29 cellular contexts compared by ENCODE assay signal in the genomic region with DNA sequence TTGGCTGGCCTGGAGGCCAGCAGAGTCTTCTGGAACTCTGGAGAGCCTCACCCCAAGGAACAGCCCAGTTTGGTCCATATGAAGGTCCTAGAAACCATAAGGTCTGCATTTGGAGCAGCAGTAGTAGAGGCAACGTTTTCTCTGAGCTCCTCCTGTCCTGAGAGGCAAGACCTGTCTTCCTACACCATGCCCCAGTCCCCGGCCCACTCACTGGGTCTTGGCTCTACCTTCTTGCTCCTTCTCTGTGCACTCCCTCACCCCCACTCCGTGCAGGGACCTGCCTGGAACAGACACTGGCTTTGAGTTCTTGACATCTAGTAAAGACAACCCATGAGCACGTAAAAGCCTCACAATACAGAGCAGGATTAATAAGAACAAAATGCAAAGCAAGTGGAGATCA.
"Had no signal": no experiment of that assay in that cellular context is flagged by ENCODE, and none has a peak within 500 bp of the region (broad histone marks: within the 10 kb centered on the region; RNA-seq: fewer than 3 reads in every experiment).

No MANE protein-coding gene starts in this region.

- H3K36me3 Mint-ChIP-seq: immature natural killer cell, mesothelial cell of epicardium, naive B cell, natural killer cell, neural progenitor cell, type B pancreatic cell had no signal

- H3K9me3 Mint-ChIP-seq: natural killer cell; stimulated activated naive CD8-positive, alpha-beta T cell treated with anti-CD3 and anti-CD28 coated beads, Interleukin-15, amount 100 ng/mL, for 72 hours; type B pancreatic cell had no signal

- H3K27ac Mint-ChIP-seq: immature natural killer cell; mesothelial cell of epicardium; natural killer cell; nephron progenitor cell; neural progenitor cell; stimulated activated naive CD8-positive, alpha-beta T cell treated with anti-CD3 and anti-CD28 coated beads, Interleukin-15, amount 100 ng/mL, for 72 hours; type B pancreatic cell had no signal

- H3K4me3 Mint-ChIP-seq: immature natural killer cell; mesothelial cell of epicardium; naive B cell; natural killer cell; nephron progenitor cell; neural progenitor cell; stimulated activated naive CD8-positive, alpha-beta T cell treated with anti-CD3 and anti-CD28 coated beads, Interleukin-15, amount 100 ng/mL, for 72 hours; type B pancreatic cell had no signal

- H3K9ac ChIP-seq: neural progenitor cell had no signal

- H3K4me1 Mint-ChIP-seq: immature natural killer cell; mesothelial cell of epicardium; naive B cell; natural killer cell; nephron progenitor cell; neural progenitor cell; stimulated activated naive CD8-positive, alpha-beta T cell treated with anti-CD3 and anti-CD28 coated beads, Interleukin-15, amount 100 ng/mL, for 72 hours had no signal

- H3K36me3 ChIP-seq: left lung, lower lobe of right lung, neural progenitor cell, pancreas, prostate gland, tibial nerve, vagina had no signal

- H3K27me3 ChIP-seq: left lung, neural progenitor cell, pancreas, tibial nerve, vagina had no signal

- H3K9me3 ChIP-seq: left lung, lower lobe of right lung, pancreas, prostate gland, tibial nerve, vagina had no signal

- H3K27ac ChIP-seq: left lung, lower lobe of right lung, neural progenitor cell, pancreas, prostate gland, skin epidermis, tibial nerve, vagina had no signal

- ATAC-seq: left colon; left lung; natural killer cell; pancreas; right cardiac atrium; sciatic nerve; stimulated activated naive CD8-positive, alpha-beta T cell treated with anti-CD3 and anti-CD28 coated beads, Interleukin-15, amount 100 ng/mL, for 72 hours had no signal

- H2AFZ ChIP-seq: neural progenitor cell had no signal

- H3K4me1 ChIP-seq: left lung, lower lobe of right lung, neural progenitor cell, pancreas, prostate gland, tibial nerve, vagina had no signal

- H3K4me2 ChIP-seq: neural progenitor cell had no signal

- H3K27me3 Mint-ChIP-seq: stimulated activated naive CD8-positive, alpha-beta T cell treated with anti-CD3 and anti-CD28 coated beads, Interleukin-15, amount 100 ng/mL, for 72 hours had no signal

- H3K4me3 ChIP-seq: left lung, lower lobe of right lung, neural progenitor cell, pancreas, prostate gland, skin epidermis, tibial nerve, vagina had no signal

- DNase-seq: hypothalamus; immature natural killer cell; kidney; left colon; left lung; lower lobe of right lung; mammary epithelial cell; mesenchymal stem cell; naive B cell; natural killer cell; nephron progenitor cell; pancreas; posterior cingulate gyrus; retina; right cardiac atrium; stimulated activated CD4-positive, alpha-beta T cell treated with anti-CD3 and anti-CD28 coated beads, Interleukin-12 subunit alpha, Interleukin-12 subunit beta, amount 100 ng/mL, for 4 hours; stimulated activated CD4-positive, alpha-beta T cell treated with anti-CD3 and anti-CD28 coated beads, Interleukin-15, amount 100 ng/mL, for 24 hours; stimulated activated CD4-positive, alpha-beta T cell treated with anti-CD3 and anti-CD28 coated beads, Interleukin-2, amount 100 ng/mL, for 24 hours; stimulated activated CD4-positive, alpha-beta T cell treated with anti-CD3 and anti-CD28 coated beads, Interleukin-4, amount 100 ng/mL, for 1 hour; stimulated activated naive CD4-positive, alpha-beta T cell; stimulated activated naive CD8-positive, alpha-beta T cell treated with anti-CD3 and anti-CD28 coated beads, Interleukin-15, amount 100 ng/mL, for 72 hours had no signal
